In the genomic region with DNA sequence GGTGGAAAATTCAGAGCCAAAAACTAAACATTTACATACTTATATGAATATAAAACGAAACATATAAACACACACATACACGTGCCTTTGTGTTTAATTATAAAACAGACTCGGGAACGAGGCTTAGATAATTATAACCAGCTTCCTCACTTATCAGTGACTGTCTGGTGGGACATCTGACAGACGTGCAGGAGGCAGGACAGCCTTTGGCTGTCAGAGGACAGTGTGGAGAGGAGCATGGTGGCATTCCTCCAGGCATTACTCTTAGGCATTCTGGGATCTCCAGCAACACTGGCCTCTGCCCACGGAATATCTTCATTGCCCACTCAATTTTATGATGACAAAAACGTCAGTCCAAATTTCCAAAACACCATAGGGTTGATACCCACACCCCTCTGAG, we compare ENCODE assay signal across 21 cellular contexts.
A peak's percentile ranks its signal among the peaks of the same experiment; 100 is the strongest.
DNase-seq lines count a peak whose midpoint lies in the region; ATAC-seq and TF ChIP-seq lines count a peak whose summit lies in the region.
"Had no signal": no experiment of that assay in that cellular context is flagged by ENCODE, and none has a peak within 500 bp of the region (broad histone marks: within the 10 kb centered on the region; RNA-seq: fewer than 3 reads in every experiment).

No MANE protein-coding gene starts in this region.

- H3K4me2 ChIP-seq in BLaER1 (peak overlapping the region; percentile 47), DND-41 (ENCODE audit: insufficient read depth, low read length) (no peak overlapping the region)

- H3K9me3 ChIP-seq in BLaER1 (no peaks in the 10 kb centered on the region), DND-41 (ENCODE audit: insufficient read depth, low read length, severe bottlenecking) (no peaks in the 10 kb centered on the region)
- H3K9me3 ChIP-seq: BE2C, Peyer's patch, SJSA1 had no signal

- H3K36me3 ChIP-seq in BLaER1: no peaks in the 10 kb centered on the region
- no peaks in the 10 kb centered on the region for H3K36me3 ChIP-seq in DND-41 (ENCODE audit: insufficient read depth, low read length)
- H3K36me3 ChIP-seq: BE2C, Peyer's patch, SJSA1 had no signal

- intact Hi-C loops in left ventricle myocardium superior (cut with micrococcal nuclease): loop anchor here (5.0 to 10.0 kb wide), 2 partner anchors 173 to 785 kb away; no protein-coding TSS in a partner anchor

- H3K9ac ChIP-seq in BLaER1 (no peak overlapping the region), DND-41 (ENCODE audit: low read depth, low read length) (no peak overlapping the region)

- ATAC-seq in DND-41 (ENCODE audit: insufficient read depth, low read depth) (no peak), left ventricle myocardium superior (peak; percentile 77), HG03457 (IDR thresholded peaks at IDR 0.05; ENCODE audit: unreplicated experiment) (no peak), GM19324 (IDR thresholded peaks at IDR 0.05; ENCODE audit: low FRiP score, unreplicated experiment) (no peak)
- ATAC-seq: HCT116, T-helper 17 cell had no signal

- H3K4me1 ChIP-seq in BLaER1: peaks cover 28% of the 10 kb centered on the region
- peaks cover 12% of the 10 kb centered on the region for H3K4me1 ChIP-seq in DND-41 (ENCODE audit: insufficient read depth, low read length)
- H3K4me1 ChIP-seq: SJSA1 had no signal

- H3K27me3 ChIP-seq in BLaER1 (no peaks in the 10 kb centered on the region), DND-41 (ENCODE audit: insufficient read depth, low read length, poor library complexity) (peaks cover 22% of the 10 kb centered on the region)
- H3K27me3 ChIP-seq: Peyer's patch had no signal

- no peaks in the 10 kb centered on the region for H3K79me2 ChIP-seq in DND-41 (ENCODE audit: insufficient read depth, low read length)

- no peak overlapping the region for H3K4me3 ChIP-seq in BLaER1
- H3K4me3 ChIP-seq in DND-41 (ENCODE audit: low read depth in 1 of 2, low read length in 2 of 2): no peak overlapping the region
- H3K4me3 ChIP-seq: Peyer's patch, SJSA1 had no signal

- no peak for TF ChIP-seq CTCF in DND-41 (IDR thresholded peaks at IDR 0.05; ENCODE audit: borderline replicate concordance, extremely low read depth, low read length, poor library complexity, severe bottlenecking)
- no peak for TF ChIP-seq CTCF in GM20000 (IDR thresholded peaks at IDR 0.05; ENCODE audit: extremely low read depth, missing control alignments)

- DNase-seq in DND-41 (no peak), NCI-H526 treated with DMSO at 0.1 percent for 48 hours (lab: John Stamatoyannopoulos, UW) (peak; percentile 88), left ventricle myocardium superior (no peak), GM20000 (ENCODE audit: low spot score) (no peak)
- DNase-seq: BE2C; CD4-positive, alpha-beta T cell; COR-L47; DMS79; GDM1; GOT3; NCI-H187; NCI-H446 treated with DMSO at 0.1 percent for 48 hours; NK-92 treated with Interleukin-12 subunit alpha and Interleukin-12 subunit beta, amount 100 ng/mL, for 24 hours; Peyer's patch; SW 1271; T-helper 17 cell had no signal

- H4K20me1 ChIP-seq in BLaER1 (peaks cover under 1% of the 10 kb centered on the region; the same call in 1 of the 2 replicates), DND-41 (ENCODE audit: insufficient read depth, low read length) (no peaks in the 10 kb centered on the region)

- H3K27ac ChIP-seq in BLaER1 (no peak overlapping the region), DND-41 (ENCODE audit: low read length) (no peak overlapping the region)
- H3K27ac ChIP-seq: Peyer's patch, SJSA1 had no signal

- H2AFZ ChIP-seq in DND-41 (ENCODE audit: low read depth, low read length): peak overlapping the region; percentile 36; the same call in 1 of the 2 replicates
